In genomic region chr11:78077592-78077991, GRCh38 we compare ENCODE assay signal across 14 cellular contexts. TPM values are rescaled to one million over a fixed set of nuclear protein-coding genes. Genes with fewer than 3 reads are reported as not detected.
DNase-seq lines count a peak whose midpoint lies in the region; ATAC-seq, FAIRE-seq and TF ChIP-seq lines count a peak whose summit lies in the region.
"Not testable (repeated sequence)": the region's sequence is repeated elsewhere in the genome, so short reads cannot be mapped to it uniquely, and the experiment has no call there.
"Had no signal": no experiment of that assay in that cellular context is flagged by ENCODE, and none has a peak within 500 bp of the region (broad histone marks: within the 10 kb centered on the region; RNA-seq: fewer than 3 reads in every experiment).

No MANE protein-coding gene starts in this region.

- in situ Hi-C loops in Panc1 (cut with HindIII; ENCODE audit: low pct_unique_long_range_greater_than_20kb, low sequenced_read_pairs); K562 (cut with MboI): not testable (repeated sequence)

- POLR2A ChIA-PET in AG04450 (lab: Yijun Ruan, JAX) (interaction anchor here (0.6 kb wide), 2 partner anchors 13 to 467 kb away, joined by 3 read pairs; no protein-coding TSS in a partner anchor), HEK293 (lab: Yijun Ruan, JAX) (interaction anchor here (0.6 to 1.8 kb wide), 2 partner anchors 11 to 83 kb away, joined by 8 to 10 read pairs; partner anchors contain the start of gene INTS4), Panc1 (lab: Charles Lee) (interaction anchor here (0.5 to 0.6 kb wide), 4 partner anchors 13 to 1239 kb away, joined by 3 to 9 read pairs (median 3); no protein-coding TSS in a partner anchor), K562 (lab: Yijun Ruan, JAX) (interaction anchor here (0.6 to 2.9 kb wide), 18 partner anchors 9 to 308 kb away, joined by 3 to 18 read pairs (median 3); partner anchors contain the start of genes INTS4 and THRSP)
- POLR2A ChIA-PET in naive thymus-derived CD4-positive, alpha-beta T cell (lab: Charles Lee): interaction anchor here (0.5 to 2.8 kb wide), 2 partner anchors 83 to 430 kb away, joined by 4 to 26 read pairs; partner anchors contain the start of gene INTS4

- H3K27ac ChIP-seq in AG04450 (ENCODE audit: low read depth, low read length); HEK293 (ENCODE audit: extremely low read depth, low read depth, low read length); Panc1 (ENCODE audit: low read length); K562 (ENCODE audit: extremely low read depth, low read depth, low read length); heart left ventricle: not testable (repeated sequence)
- H3K27ac ChIP-seq in naive thymus-derived CD4-positive, alpha-beta T cell (ENCODE audit: low read depth, low read length): peak overlapping the region; percentile 42

- TF ChIP-seq RAD21 in K562 (CRISPR knock-in tag; conservative IDR thresholded peaks at IDR 0.05 in 1 of 2, IDR thresholded peaks at IDR 0.05 in 1 of 2): not testable (repeated sequence)

- H3K9me3 ChIP-seq in AG04450 (ENCODE audit: control insufficient read depth, insufficient read depth, low read length); HEK293 (ENCODE audit: control insufficient read depth, insufficient read depth, low read depth, low read length); Panc1 (ENCODE audit: control insufficient read depth, insufficient read depth, low read depth, low read length); K562 (replicated peaks; ENCODE audit: control insufficient read depth, insufficient read depth, low read depth, low read length); heart left ventricle; naive thymus-derived CD4-positive, alpha-beta T cell (ENCODE audit: control insufficient read depth in 2 of 3, low read length in 3 of 3); skeletal muscle satellite cell (replicated peaks; ENCODE audit: low read length): not testable (repeated sequence)

- not testable (repeated sequence) for H3K27ac Mint-ChIP-seq in activated CD8-positive, alpha-beta memory T cell treated with anti-CD3 and anti-CD28 coated beads, Interleukin-2, amount 10 ng/mL, durations not matched to agents 7 days and 5 days
- peak overlapping the region in 7 of 9 donors; percentile 62 to 95 (median 86) for H3K27ac Mint-ChIP-seq in naive thymus-derived CD4-positive, alpha-beta T cell

- not testable (repeated sequence) for H3K4me1 ChIP-seq in HEK293 (ENCODE audit: control insufficient read depth, insufficient read depth, low read length)
- peaks cover 22% of the 10 kb centered on the region for H3K4me1 ChIP-seq in Panc1 (ENCODE audit: control insufficient read depth, insufficient read depth, low read length)
- peaks cover 23 to 35% of the 10 kb centered on the region in 2 experiments for H3K4me1 ChIP-seq in K562 (replicated peaks in 1 of 2; ENCODE audit: control insufficient read depth in 2 of 2, insufficient read depth in 2 of 2, low read length in 2 of 2)
- peaks cover 0 to 51% (median 34%) of the 10 kb centered on the region in 12 donors for H3K4me1 ChIP-seq in heart left ventricle
- H3K4me1 ChIP-seq in naive thymus-derived CD4-positive, alpha-beta T cell (ENCODE audit: control insufficient read depth in 2 of 2, insufficient read depth in 2 of 2, low read length in 2 of 2): peaks cover 38 to 43% of the 10 kb centered on the region in 2 donors
- peaks cover 35% of the 10 kb centered on the region for H3K4me1 ChIP-seq in skeletal muscle satellite cell (ENCODE audit: control insufficient read depth, insufficient read depth, low read length)

- peak overlapping the region; percentile 86 for H3K4me3 ChIP-seq in AG04450 (ENCODE audit: low read depth, low read length)
- not testable (repeated sequence) for H3K4me3 ChIP-seq in HEK293 (ENCODE audit: low read depth, low read length)
- H3K4me3 ChIP-seq in Panc1 (ENCODE audit: low read depth in 2 of 2, low read length in 2 of 2): peak overlapping the region; percentile 80 to 87; a peak in 2 of 4 replicates
- H3K4me3 ChIP-seq in K562: peak overlapping the region; percentile 92
- peak overlapping the region in 8 of 12 donors; percentile 74 to 100 (median 89) for H3K4me3 ChIP-seq in heart left ventricle
- peak overlapping the region; percentile 99 for H3K4me3 ChIP-seq in naive thymus-derived CD4-positive, alpha-beta T cell (ENCODE audit: low read length)
- H3K4me3 ChIP-seq in skeletal muscle satellite cell (ENCODE audit: low read length): peak overlapping the region; percentile 91

- WGBS in K562 (ENCODE audit: insufficient coverage, low coverage, missing lambda C conversion rate): 45% methylated on average over 4 of the region's 4 CpGs
- WGBS in heart left ventricle, 4 donors: 72 to 77% (median 74%) methylated on average over 4 of the region's 4 CpGs

- intact Hi-C loops in Panc1 (cut with micrococcal nuclease; ENCODE audit: unreplicated experiment); K562 (cut with micrococcal nuclease): not testable (repeated sequence)
- intact Hi-C loops in heart left ventricle (cut with DNase I): loop anchor here in 1 of 10 donors (10.0 kb wide), 1 partner anchor 107 kb away; the partner anchor contains the start of genes KCTD21 and USP35
- intact Hi-C loops in naive thymus-derived CD4-positive, alpha-beta T cell (cut with micrococcal nuclease): loop anchor here (5.0 kb wide), 3 partner anchors 110 to 485 kb away; partner anchors contain the start of genes GAB2 (in 2 of the 2), KCTD21 (in 1 of the 2) and USP35 (in 1 of the 2)

- H3K9me3 Mint-ChIP-seq in activated CD8-positive, alpha-beta memory T cell treated with anti-CD3 and anti-CD28 coated beads, Interleukin-2, amount 10 ng/mL, durations not matched to agents 7 days and 5 days (ENCODE audit: low read depth); naive thymus-derived CD4-positive, alpha-beta T cell: not testable (repeated sequence)

- TF ChIP-seq EP300 in K562 (IDR thresholded peaks at IDR 0.05; ENCODE audit: low read length): not testable (repeated sequence)

- BruUV-seq in Panc1 (replicated peaks; lab: Mats Ljungman, UMichigan); K562 (replicated peaks; lab: Mats Ljungman, UMichigan): not testable (repeated sequence)

- H3K79me2 ChIP-seq in K562 (ENCODE audit: control insufficient read depth, insufficient read depth, low read length): peaks cover 81% of the 10 kb centered on the region

- H2AFZ ChIP-seq in K562 (ENCODE audit: low read depth, low read length): not testable (repeated sequence)

- CTCF ChIA-PET in AG04450 (lab: Charles Lee) (interaction anchor here (1.4 to 2.5 kb wide), 3 partner anchors 31 to 487 kb away, joined by 4 to 10 read pairs (median 5); no protein-coding TSS in a partner anchor), HEK293 (lab: Yijun Ruan, JAX) (interaction anchor here (0.6 to 0.7 kb wide), 2 partner anchors 33 to 304 kb away, joined by 3 read pairs; no protein-coding TSS in a partner anchor)
- CTCF ChIA-PET in Panc1 (lab: Charles Lee); K562 (lab: Yijun Ruan, JAX; ENCODE audit: low intra/inter-chr PET ratio): not testable (repeated sequence)
- CTCF ChIA-PET in activated CD8-positive, alpha-beta memory T cell treated with anti-CD3 and anti-CD28 coated beads, Interleukin-2, amount 10 ng/mL, durations not matched to agents 7 days and 5 days (lab: Charles Lee): interaction anchor here (1.0 to 2.4 kb wide), 7 partner anchors 8 to 497 kb away, joined by 3 to 10 read pairs (median 4); partner anchors contain the start of genes INTS4 and NARS2
- CTCF ChIA-PET in naive thymus-derived CD4-positive, alpha-beta T cell (lab: Charles Lee): interaction anchor here (0.8 kb wide), 1 partner anchor 21 kb away, joined by 3 read pairs; no protein-coding TSS in a partner anchor

- TF ChIP-seq POLR2A in K562 (conservative IDR thresholded peaks at IDR 0.05); heart left ventricle (IDR thresholded peaks at IDR 0.05): not testable (repeated sequence)

- not testable (repeated sequence) for H4K20me1 ChIP-seq in K562 (replicated peaks; ENCODE audit: control insufficient read depth, insufficient read depth, low read length)

- TF ChIP-seq CTCF in AG04450 (IDR thresholded peaks at IDR 0.05; ENCODE audit: low read depth, low read length); HEK293 (tag by site-specific recombination; IDR thresholded peaks at IDR 0.05); Panc1 (IDR thresholded peaks at IDR 0.05); K562 (IDR thresholded peaks at IDR 0.05 in 2 of 3, conservative IDR thresholded peaks at IDR 0.05 in 1 of 3; ENCODE audit: insufficient read depth in 2 of 3, low read depth in 1 of 3, low read length in 3 of 3); heart left ventricle (IDR thresholded peaks at IDR 0.05): not testable (repeated sequence)

- H3K36me3 Mint-ChIP-seq in activated CD8-positive, alpha-beta memory T cell treated with anti-CD3 and anti-CD28 coated beads, Interleukin-2, amount 10 ng/mL, durations not matched to agents 7 days and 5 days: peaks cover 26% of the 10 kb centered on the region
- peaks cover 2 to 11% (median 4%) of the 10 kb centered on the region in 5 donors for H3K36me3 Mint-ChIP-seq in naive thymus-derived CD4-positive, alpha-beta T cell

- FAIRE-seq in K562 (lab: Jason Lieb, UNC): not testable (repeated sequence)

- H3K4me2 ChIP-seq in K562 (ENCODE audit: insufficient read depth, low read length): peak overlapping the region; percentile 99
- peak overlapping the region; percentile 85 for H3K4me2 ChIP-seq in skeletal muscle satellite cell (ENCODE audit: low read length)

- peak overlapping the region; percentile 96 for H3K4me3 Mint-ChIP-seq in activated CD8-positive, alpha-beta memory T cell treated with anti-CD3 and anti-CD28 coated beads, Interleukin-2, amount 10 ng/mL, durations not matched to agents 7 days and 5 days
- peak overlapping the region; percentile 92 to 98 (median 95) for H3K4me3 Mint-ChIP-seq in naive thymus-derived CD4-positive, alpha-beta T cell

- H3K4me1 Mint-ChIP-seq in activated CD8-positive, alpha-beta memory T cell treated with anti-CD3 and anti-CD28 coated beads, Interleukin-2, amount 10 ng/mL, durations not matched to agents 7 days and 5 days: peaks cover 56% of the 10 kb centered on the region
- H3K4me1 Mint-ChIP-seq in naive thymus-derived CD4-positive, alpha-beta T cell: peaks cover 42 to 74% (median 59%) of the 10 kb centered on the region in 7 donors

- H3K36me3 ChIP-seq in HEK293 (ENCODE audit: control insufficient read depth in 2 of 2, insufficient read depth in 1 of 2, low read length in 2 of 2) (peaks cover 0 to 28% of the 10 kb centered on the region in 2 experiments; a peak in 1 of 3 replicates), K562 (ENCODE audit: control insufficient read depth, insufficient read depth, low read length) (peaks cover 35% of the 10 kb centered on the region), heart left ventricle (peaks cover 0 to 14% (median 4%) of the 10 kb centered on the region in 9 donors)
- H3K36me3 ChIP-seq in Panc1 (ENCODE audit: control insufficient read depth, insufficient read depth, low read length); skeletal muscle satellite cell (ENCODE audit: insufficient read depth, low read length): not testable (repeated sequence)
- peaks cover 0 to 16% (median 0%) of the 10 kb centered on the region in 3 experiments for H3K36me3 ChIP-seq in naive thymus-derived CD4-positive, alpha-beta T cell (ENCODE audit: control insufficient read depth in 2 of 3, insufficient read depth in 3 of 3, low read length in 3 of 3)

- H3K9me1 ChIP-seq in K562 (ENCODE audit: control insufficient read depth, insufficient read depth, low read length): not testable (repeated sequence)

- ATAC-seq in Panc1; activated CD8-positive, alpha-beta memory T cell treated with anti-CD3 and anti-CD28 coated beads, Interleukin-2, amount 10 ng/mL, durations not matched to agents 7 days and 5 days; K562; heart left ventricle; naive thymus-derived CD4-positive, alpha-beta T cell: not testable (repeated sequence)

- H3K27me3 Mint-ChIP-seq in activated CD8-positive, alpha-beta memory T cell treated with anti-CD3 and anti-CD28 coated beads, Interleukin-2, amount 10 ng/mL, durations not matched to agents 7 days and 5 days; naive thymus-derived CD4-positive, alpha-beta T cell: not testable (repeated sequence)

- not testable (repeated sequence) for DNase-seq in AG04450 (ENCODE audit: low read depth, low spot score); Panc1 (ENCODE audit: low read depth, low spot score); activated CD8-positive, alpha-beta memory T cell treated with anti-CD3 and anti-CD28 coated beads, Interleukin-2, amount 10 ng/mL, durations not matched to agents 7 days and 5 days; K562 (ENCODE audit: extremely low read depth in 1 of 4, low spot score in 3 of 4); heart left ventricle; naive thymus-derived CD4-positive, alpha-beta T cell

- not testable (repeated sequence) for H3K27me3 ChIP-seq in AG04450 (ENCODE audit: control insufficient read depth, insufficient read depth, low read length); Panc1 (ENCODE audit: control insufficient read depth, insufficient read depth, low read length); K562 (ENCODE audit: control insufficient read depth in 2 of 2, insufficient read depth in 2 of 2, low read length in 2 of 2); heart left ventricle; naive thymus-derived CD4-positive, alpha-beta T cell (ENCODE audit: control insufficient read depth in 2 of 2, insufficient read depth in 2 of 2, low read length in 2 of 2); skeletal muscle satellite cell (ENCODE audit: control insufficient read depth, insufficient read depth, low read length)

- H3K9ac ChIP-seq in K562 (ENCODE audit: insufficient read depth in 1 of 2, low read depth in 2 of 2, low read length in 2 of 2) (peak overlapping the region in 1 of 2 experiments; percentile 91; a peak in 2 of 4 replicates), skeletal muscle satellite cell (ENCODE audit: low read depth, low read length) (peak overlapping the region; percentile 95)

RNA-seq across cellular contexts. Expression of gene NDUFC2, which starts 2.1 kb away (rescaled TPM):
- polyA plus RNA-seq in AG04450 (2011; rRNA removed) (128 and 136 TPM in 2 replicates), K562 (2011; rRNA removed) (229 and 257 TPM in 2 replicates), K562 (2014; fragmentation: Illumina TruSeq; extraction: Trizol) (355 and 561 TPM in 2 replicates), K562 (2014; fragmentation: Nextera tagmentation; extraction: Ambion mirVana) (1,000 to 10,000 TPM in 1 of 2 experiments, 100 to 1,000 TPM in 1; 987 to 1,119 TPM), K562 (2014; rRNA removed) (473 and 511 TPM in 2 replicates), heart left ventricle (100 to 1,000 TPM; 165 to 351 TPM)
- 38.4 and 50.3 TPM in 2 replicates for polyA minus RNA-seq in AG04450 (2011; rRNA and poly(A)+ RNA removed)
- total RNA-seq in Panc1 (2021; ENCODE audit: unreplicated experiment) (308 TPM), K562 (2014; rRNA removed) (269 and 325 TPM in 2 replicates), K562 (2014; rRNA removed; fragmentation: Illumina TruSeq; extraction: Trizol) (156 and 168 TPM in 2 replicates), K562 (2015; rRNA removed; fragmentation: Illumina TruSeq; extraction: Trizol) (504 and 554 TPM in 2 replicates), K562 (2021) (442 and 486 TPM in 2 replicates), heart left ventricle (100 to 1,000 TPM; 164 to 330 (median 258) TPM)
- polyA plus RNA-seq in Panc1 (2012; ENCODE audit: insufficient read length): 226 TPM
- total RNA-seq in activated CD8-positive, alpha-beta memory T cell treated with anti-CD3 and anti-CD28 coated beads, Interleukin-2, amount 10 ng/mL, durations not matched to agents 7 days and 5 days: 100 to 1,000 TPM; 179 to 201 TPM
- total RNA-seq in K562 (2011; cell fraction: chromatin; rRNA removed; ENCODE audit: low replicate concordance): 48.5 and 69.6 TPM in 2 replicates
- total RNA-seq in K562 (2011; cell fraction: nucleolus; rRNA removed): 160 and 217 TPM in 2 replicates
- total RNA-seq in K562 (2011; cell fraction: nucleoplasm; rRNA removed): 103 and 113 TPM in 2 replicates
- polyA plus RNA-seq in K562 (2011; cell fraction: cytosol; rRNA removed): 517 and 937 TPM in 2 replicates
- polyA plus RNA-seq in K562 (2011; cell fraction: nucleus; rRNA removed): 85.7 and 88.0 TPM in 2 replicates
- polyA plus RNA-seq in K562 (2012): 593 and 1,047 TPM in 2 replicates
- 20.7 and 29.0 TPM in 2 replicates for polyA minus RNA-seq in K562 (2011; rRNA and poly(A)+ RNA removed)
- polyA minus RNA-seq in K562 (2011; cell fraction: cytosol; rRNA and poly(A)+ RNA removed): 93.0 and 102 TPM in 2 replicates
- polyA minus RNA-seq in K562 (2011; cell fraction: nucleus; rRNA and poly(A)+ RNA removed): 37.6 and 79.6 TPM in 2 replicates
- total RNA-seq in naive thymus-derived CD4-positive, alpha-beta T cell: 100 to 1,000 TPM in 1 of 5 experiments, 10 to 100 TPM in 4; 43.4 to 189 (median 64.7) TPM
- 100 to 1,000 TPM; 124 to 156 TPM for polyA plus RNA-seq in naive thymus-derived CD4-positive, alpha-beta T cell
- 123 and 170 TPM in 2 replicates for total RNA-seq in skeletal muscle satellite cell (2012; rRNA removed)

RNA-seq across cellular contexts. Expression of gene THRSP, which starts 13.9 kb away (rescaled TPM):
- polyA plus RNA-seq in AG04450 (2011; rRNA removed) (not detected in 2 replicates), K562 (2011; rRNA removed) (0.29 and 0.43 TPM in 2 replicates), K562 (2014; fragmentation: Illumina TruSeq; extraction: Trizol) (0.28 TPM in 2 replicates), K562 (2014; fragmentation: Nextera tagmentation; extraction: Ambion mirVana) (under 1 TPM; 0.23 to 0.34 TPM), K562 (2014; rRNA removed) (0.09 and 0.56 TPM in 2 replicates), heart left ventricle (1 to 10 TPM; 9.0 to 9.5 TPM)
- polyA minus RNA-seq in AG04450 (2011; rRNA and poly(A)+ RNA removed): not detected in 2 replicates
- total RNA-seq in Panc1 (2021; ENCODE audit: unreplicated experiment) (not detected), K562 (2014; rRNA removed) (0.24 and 0.36 TPM in 2 replicates), K562 (2014; rRNA removed; fragmentation: Illumina TruSeq; extraction: Trizol) (not detected in 2 replicates), K562 (2015; rRNA removed; fragmentation: Illumina TruSeq; extraction: Trizol) (not detected in 2 replicates), K562 (2021) (0.16 and 0.31 TPM in 2 replicates), heart left ventricle (10 to 100 TPM in 1 of 9 donors, 1 to 10 TPM in 2, under 1 TPM in 3, not detected in 3; 0.33 to 51.0 (median 1.1) TPM)
- not detected for polyA plus RNA-seq in Panc1 (2012; ENCODE audit: insufficient read length)
- total RNA-seq in activated CD8-positive, alpha-beta memory T cell treated with anti-CD3 and anti-CD28 coated beads, Interleukin-2, amount 10 ng/mL, durations not matched to agents 7 days and 5 days: not detected
- total RNA-seq in K562 (2011; cell fraction: chromatin; rRNA removed; ENCODE audit: low replicate concordance): 2.3 and 2.8 TPM in 2 replicates
- total RNA-seq in K562 (2011; cell fraction: nucleolus; rRNA removed): 2.2 and 2.5 TPM in 2 replicates
- 1.8 and 2.3 TPM in 2 replicates for total RNA-seq in K562 (2011; cell fraction: nucleoplasm; rRNA removed)
- polyA plus RNA-seq in K562 (2011; cell fraction: cytosol; rRNA removed): 0.15 and 0.18 TPM in 2 replicates
- polyA plus RNA-seq in K562 (2011; cell fraction: nucleus; rRNA removed): 1.0 and 1.1 TPM in 2 replicates
- 0.13 and 1.6 TPM in 2 replicates for polyA plus RNA-seq in K562 (2012)
- polyA minus RNA-seq in K562 (2011; rRNA and poly(A)+ RNA removed): 0.74 TPM in 1 of 2 replicates, not detected in the other
- not detected in 2 replicates for polyA minus RNA-seq in K562 (2011; cell fraction: cytosol; rRNA and poly(A)+ RNA removed)
- 0.54 TPM in 1 of 2 replicates, not detected in the other for polyA minus RNA-seq in K562 (2011; cell fraction: nucleus; rRNA and poly(A)+ RNA removed)
- total RNA-seq in naive thymus-derived CD4-positive, alpha-beta T cell: not detected
- not detected for polyA plus RNA-seq in naive thymus-derived CD4-positive, alpha-beta T cell
- not detected in 2 replicates for total RNA-seq in skeletal muscle satellite cell (2012; rRNA removed)
- total RNA-seq: endothelial cell of umbilical vein; HT1080; lung; spleen; T-helper 2 cell treated with Interferon-gamma antibody and Interleukin-4, amounts not matched to agents 100 ng/mL and 5 ng/mL, for 36 hours had no signal
- polyA plus RNA-seq: endothelial cell of umbilical vein had no signal

RNA-seq across cellular contexts. Expression of gene KCTD14, which starts 54.5 kb away (rescaled TPM):
- polyA plus RNA-seq in AG04450 (2011; rRNA removed) (3.1 and 3.3 TPM in 2 replicates), K562 (2011; rRNA removed) (0.11 and 0.20 TPM in 2 replicates), K562 (2014; fragmentation: Illumina TruSeq; extraction: Trizol) (0.14 and 0.30 TPM in 2 replicates), K562 (2014; fragmentation: Nextera tagmentation; extraction: Ambion mirVana) (under 1 TPM in 1 of 2 experiments, not detected in 1; 0.29 TPM), K562 (2014; rRNA removed) (0.04 TPM in 1 of 2 replicates, not detected in the other), heart left ventricle (under 1 TPM; 0.23 to 0.46 TPM)
- 2.0 and 2.5 TPM in 2 replicates for polyA minus RNA-seq in AG04450 (2011; rRNA and poly(A)+ RNA removed)
- total RNA-seq in Panc1 (2021; ENCODE audit: unreplicated experiment) (19.3 TPM), K562 (2014; rRNA removed) (0.08 TPM in 1 of 2 replicates, not detected in the other), K562 (2014; rRNA removed; fragmentation: Illumina TruSeq; extraction: Trizol) (0.11 TPM in 1 of 2 replicates, not detected in the other), K562 (2015; rRNA removed; fragmentation: Illumina TruSeq; extraction: Trizol) (0.14 and 0.15 TPM in 2 replicates), K562 (2021) (0.09 and 0.29 TPM in 2 replicates), heart left ventricle (1 to 10 TPM in 2 of 9 donors, under 1 TPM in 2, not detected in 5; 0.15 to 1.7 (median 0.80) TPM)
- polyA plus RNA-seq in Panc1 (2012; ENCODE audit: insufficient read length): 21.7 TPM
- under 1 TPM; 0.18 to 0.23 TPM for total RNA-seq in activated CD8-positive, alpha-beta memory T cell treated with anti-CD3 and anti-CD28 coated beads, Interleukin-2, amount 10 ng/mL, durations not matched to agents 7 days and 5 days
- total RNA-seq in K562 (2011; cell fraction: chromatin; rRNA removed; ENCODE audit: low replicate concordance): 0.40 and 0.51 TPM in 2 replicates
- total RNA-seq in K562 (2011; cell fraction: nucleolus; rRNA removed): 0.39 TPM in 1 of 2 replicates, not detected in the other
- total RNA-seq in K562 (2011; cell fraction: nucleoplasm; rRNA removed): 0.29 TPM in 1 of 2 replicates, not detected in the other
- polyA plus RNA-seq in K562 (2011; cell fraction: cytosol; rRNA removed): 0.10 TPM in 1 of 2 replicates, not detected in the other
- 0.07 and 0.21 TPM in 2 replicates for polyA plus RNA-seq in K562 (2011; cell fraction: nucleus; rRNA removed)
- polyA plus RNA-seq in K562 (2012): 0.14 and 0.32 TPM in 2 replicates
- 0.18 TPM in 1 of 2 replicates, not detected in the other for polyA minus RNA-seq in K562 (2011; rRNA and poly(A)+ RNA removed)
- polyA minus RNA-seq in K562 (2011; cell fraction: cytosol; rRNA and poly(A)+ RNA removed): not detected in 2 replicates
- polyA minus RNA-seq in K562 (2011; cell fraction: nucleus; rRNA and poly(A)+ RNA removed): not detected in 2 replicates
- under 1 TPM in 1 of 5 experiments, not detected in 4; 0.19 TPM for total RNA-seq in naive thymus-derived CD4-positive, alpha-beta T cell
- polyA plus RNA-seq in naive thymus-derived CD4-positive, alpha-beta T cell: under 1 TPM; 0.28 to 0.50 TPM
- total RNA-seq in skeletal muscle satellite cell (2012; rRNA removed): 0.87 and 1.5 TPM in 2 replicates
- total RNA-seq: Right ventricle myocardium superior had no signal
